In the genomic region with DNA sequence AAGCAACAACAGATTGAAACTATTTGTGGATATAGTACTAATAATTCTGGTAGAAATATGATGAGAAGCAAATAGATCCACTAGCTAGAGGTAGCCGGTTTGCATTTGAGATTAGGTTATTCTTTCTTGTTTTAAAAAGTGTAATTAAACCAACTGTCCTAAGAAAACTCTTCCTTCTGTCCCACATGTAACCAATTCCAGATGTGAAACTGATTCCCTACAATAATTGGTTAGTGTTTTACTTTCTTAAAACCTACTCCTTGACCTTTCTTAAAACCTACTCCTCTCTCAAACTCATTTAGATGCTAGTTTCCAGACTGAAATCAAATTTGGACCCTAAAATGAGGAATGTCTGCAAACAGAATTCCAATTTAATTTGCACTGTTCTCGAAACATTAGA, we compare ENCODE assay signal across 22 cellular contexts.
"Had no signal": no experiment of that assay in that cellular context is flagged by ENCODE, and none has a peak within 500 bp of the region (broad histone marks: within the 10 kb centered on the region; RNA-seq: fewer than 3 reads in every experiment).

No MANE protein-coding gene starts in this region.

- H3K4me3 Mint-ChIP-seq: IgD-negative memory B cell had no signal

- H3K4me1 Mint-ChIP-seq: IgD-negative memory B cell had no signal

- H3K27ac Mint-ChIP-seq: IgD-negative memory B cell had no signal

- FAIRE-seq: K562, RCC 7860 had no signal

- H3K9me3 ChIP-seq: SJSA1 had no signal

- DNase-seq: Kasumi-1, MM.1S, NCI-H1092 treated with DMSO at 0.1 percent for 48 hours, NCI-H1436, NCI-H187, NCI-H2029, NCI-H2081 treated with DMSO at 0.1 percent for 48 hours, NCI-H2171, NCI-H226, NCI-H446, NCI-H510A, NCI-H524 treated with DMSO at 0.1 percent for 48 hours, NCI-H69, NCI-H774, Right ventricle myocardium superior, RPMI8226, SIG-M5 had no signal

- H3K27me3 ChIP-seq: SJSA1 had no signal

- H3K27ac ChIP-seq: KMS-11, SJSA1 had no signal

- H3K4me1 ChIP-seq: SJSA1 had no signal

- H3K9ac ChIP-seq: KMS-11 had no signal

- H3K27me3 Mint-ChIP-seq: IgD-negative memory B cell had no signal

- H3K36me3 ChIP-seq: SJSA1 had no signal

- H3K4me3 ChIP-seq: K562, SJSA1 had no signal
